13 cellular contexts compared by ENCODE assay signal in the genomic region with DNA sequence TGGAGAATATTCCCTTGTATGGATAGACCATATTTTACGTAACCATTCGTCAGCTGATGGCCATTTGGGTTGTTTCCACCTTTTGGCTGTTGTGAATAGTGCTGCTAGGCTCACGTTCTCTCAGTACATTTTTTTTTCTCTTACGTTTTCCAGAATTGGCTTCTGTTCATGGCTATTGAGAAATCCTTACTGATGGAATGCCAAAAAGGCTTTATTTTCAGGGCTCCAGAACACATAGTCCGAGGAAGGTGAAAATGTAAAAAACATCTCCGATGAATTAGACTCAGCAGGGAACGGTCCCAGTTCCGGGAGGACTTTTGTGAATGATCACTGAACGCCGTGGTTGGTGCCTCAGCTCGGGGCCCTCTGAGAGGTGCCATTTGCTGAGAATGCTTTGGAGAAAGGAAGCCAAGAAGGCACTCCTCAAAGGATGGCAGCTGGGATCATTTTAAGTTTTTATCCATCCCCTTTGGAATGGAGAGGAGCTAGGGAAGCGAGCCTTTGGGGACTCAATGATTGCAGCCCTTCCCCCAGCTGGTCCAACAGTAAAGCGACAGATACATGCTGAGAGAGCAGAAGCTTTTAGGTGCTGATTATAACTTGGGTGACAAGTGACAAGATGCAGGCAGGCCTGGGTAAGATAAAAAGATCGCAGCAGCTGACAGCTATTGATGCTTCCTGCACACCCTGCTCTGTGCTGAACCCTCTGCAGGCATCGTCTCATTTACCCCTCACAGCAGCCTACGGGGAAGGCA.
DNase-seq lines count a peak whose midpoint lies in the region; ATAC-seq, FAIRE-seq and TF ChIP-seq lines count a peak whose summit lies in the region.
"Had no signal": no experiment of that assay in that cellular context is flagged by ENCODE, and none has a peak within 500 bp of the region (broad histone marks: within the 10 kb centered on the region; RNA-seq: fewer than 3 reads in every experiment).

No MANE protein-coding gene starts in this region.

- no peak for ATAC-seq in GM21526 (IDR thresholded peaks at IDR 0.05; ENCODE audit: low FRiP score, unreplicated experiment)
- ATAC-seq: Panc1 had no signal

- H3K9ac ChIP-seq in Karpas-422 (ENCODE audit: low read length): no peak overlapping the region
- H3K9ac ChIP-seq: KMS-11 had no signal

- no peaks in the 10 kb centered on the region for H4K20me1 ChIP-seq in Karpas-422 (ENCODE audit: insufficient read depth, low read depth, low read length)

- no peak for TF ChIP-seq POLR2A in testis (IDR thresholded peaks at IDR 0.05)

- intact Hi-C loops in testis (cut with DNase I; ENCODE audit: low total_unique reads): no loop called here

- CTCF ChIA-PET in RWPE1 (lab: Yijun Ruan, JAX): interaction anchor here (1.0 kb wide), 1 partner anchor 27 kb away, joined by 3 read pairs; no protein-coding TSS in a partner anchor

- H3K4me1 ChIP-seq in testis (no peaks in the 10 kb centered on the region), Karpas-422 (ENCODE audit: low read length) (no peaks in the 10 kb centered on the region)

- H2AFZ ChIP-seq in Karpas-422 (ENCODE audit: low read length): no peak overlapping the region

- no peak for TF ChIP-seq CTCF in testis (IDR thresholded peaks at IDR 0.05)
- TF ChIP-seq CTCF in RWPE1 (conservative IDR thresholded peaks at IDR 0.05; ENCODE audit: low read depth): no peak

- H3K27me3 ChIP-seq in testis: no peaks in the 10 kb centered on the region
- H3K27me3 ChIP-seq in Karpas-422 (ENCODE audit: low read length): no peaks in the 10 kb centered on the region

- no peak overlapping the region for H3K4me2 ChIP-seq in Karpas-422 (ENCODE audit: low read depth, low read length, poor library complexity, severe bottlenecking)
- H3K4me2 ChIP-seq: KMS-11 had no signal

- POLR2A ChIA-PET in RWPE1 (lab: Yijun Ruan, JAX; ENCODE audit: low non-redundant PET): no interaction called here

- FAIRE-seq in HTR-8/SVneo (lab: Jason Lieb, UNC): peak; percentile 90
- FAIRE-seq: TTC549 had no signal

- H3K9me2 ChIP-seq in Karpas-422 (replicated peaks; ENCODE audit: insufficient read depth, low read length): no peaks in the 10 kb centered on the region

- WGBS in testis, 2 donors: 21 to 32% methylated on average over 16 of the region's 16 CpGs

- H3K9me3 ChIP-seq in testis: no peaks in the 10 kb centered on the region
- no peaks in the 10 kb centered on the region for H3K9me3 ChIP-seq in Karpas-422 (ENCODE audit: low read length)

- no peak for DNase-seq in HTR-8/SVneo (ENCODE audit: insufficient read length, low spot score)
- DNase-seq in cerebellum (ENCODE audit: low spot score): peak; percentile 24
- DNase-seq in islet precursor cell: peak; percentile 92
- peak; percentile 69 for DNase-seq in testis
- DNase-seq in Karpas-422: no peak
- no peak for DNase-seq in RWPE1 (ENCODE audit: low spot score)
- DNase-seq: activated naive CD8-positive, alpha-beta T cell treated with anti-CD3 and anti-CD28 coated beads, Interleukin-2, amount 50 U/mL, for 24 hours; DMS53; immature natural killer cell had no signal

- no peaks in the 10 kb centered on the region for H3K79me2 ChIP-seq in Karpas-422 (ENCODE audit: low read length)

- peak overlapping the region in 1 of 2 donors; percentile 35 for H3K27ac ChIP-seq in testis
- H3K27ac ChIP-seq in Karpas-422 (ENCODE audit: low read length): no peak overlapping the region
- H3K27ac ChIP-seq in RWPE1: no peak overlapping the region
- H3K27ac ChIP-seq: KMS-11 had no signal

- no peak overlapping the region for H3K4me3 ChIP-seq in testis
- no peak overlapping the region for H3K4me3 ChIP-seq in Karpas-422 (ENCODE audit: low read length)

- H3K36me3 ChIP-seq in testis (ENCODE audit: low read depth, missing control alignments) (no peaks in the 10 kb centered on the region), Karpas-422 (ENCODE audit: insufficient read depth, low read length) (no peaks in the 10 kb centered on the region)

Comparison
In these comparisons a context has a peak if more than half of its experiments do, and no peak if none do; other contexts are left out.
1. DNase-seq: peak in cerebellum (single experiment), islet precursor cell (single experiment) and testis (single experiment); none in HTR-8/SVneo (single experiment), Karpas-422 (single experiment) and RWPE1 (single experiment).